In genomic region chr15:78830514-78831228, GRCh38 we compare ENCODE assay signal across 10 cellular contexts. TPM values are rescaled to one million over a fixed set of nuclear protein-coding genes. Genes with fewer than 3 reads are reported as not detected.
DNase-seq lines count a peak whose midpoint lies in the region; ATAC-seq and TF ChIP-seq lines count a peak whose summit lies in the region.
"Had no signal": no experiment of that assay in that cellular context is flagged by ENCODE, and none has a peak within 500 bp of the region (broad histone marks: within the 10 kb centered on the region; RNA-seq: fewer than 3 reads in every experiment).

No MANE protein-coding gene starts in this region.

- CTCF ChIA-PET in OCI-LY7 (lab: Charles Lee; ENCODE audit: unreplicated experiment) = interaction anchor here (0.8 kb wide), 1 partner anchor 17 kb away, joined by 3 read pairs; no protein-coding TSS in a partner anchor

- DNase-seq in OCI-LY7 (ENCODE audit: low spot score) (peak; percentile 25), coronary artery (ENCODE audit: low spot score) (no peak), neural crest cell (ENCODE audit: low read depth, low spot score) (no peak), COLO668 (lab: John Stamatoyannopoulos, UW; ENCODE audit: unreplicated experiment) (no peak), DMS153 (lab: John Stamatoyannopoulos, UW) (no peak)
- DNase-seq: activated effector memory CD4-positive, alpha-beta T cell treated with Interleukin-2 at 50 U/mL for 16 hours had no signal

- no peaks in the 10 kb centered on the region for H3F3A ChIP-seq in DOHH2 (ENCODE audit: control insufficient read depth, insufficient read depth)

- H3K4me3 ChIP-seq in DOHH2 (ENCODE audit: low read length) (peak overlapping the region; percentile 28; the same call in 1 of the 2 replicates), OCI-LY7 (ENCODE audit: low read depth, low read length, poor library complexity, severe bottlenecking) (peak overlapping the region; percentile 21), coronary artery (peak overlapping the region; percentile 11)
- H3K4me3 ChIP-seq: neural progenitor cell had no signal

- H3K79me2 ChIP-seq in DOHH2 (ENCODE audit: control insufficient read depth, low read length) (no peaks in the 10 kb centered on the region), OCI-LY7 (ENCODE audit: insufficient read depth, low read depth, low read length) (no peaks in the 10 kb centered on the region)

- H3K27ac ChIP-seq in DOHH2 (ENCODE audit: low read depth, low read length) (no peak overlapping the region), OCI-LY7 (ENCODE audit: low read depth, low read length, poor library complexity, severe bottlenecking) (no peak overlapping the region), coronary artery (no peak overlapping the region)
- H3K27ac ChIP-seq: HL-60, neural progenitor cell had no signal

- H3K9me3 Mint-ChIP-seq in neural crest cell = no peaks in the 10 kb centered on the region
- H3K9me3 Mint-ChIP-seq: neural progenitor cell had no signal

- H3K9me3 ChIP-seq in DOHH2 (ENCODE audit: control insufficient read depth, insufficient read depth, low read length) (no peaks in the 10 kb centered on the region), OCI-LY7 (ENCODE audit: low read length) (no peaks in the 10 kb centered on the region)

- H3K36me3 ChIP-seq in DOHH2 (ENCODE audit: control insufficient read depth, low read length) = no peaks in the 10 kb centered on the region
- no peaks in the 10 kb centered on the region for H3K36me3 ChIP-seq in OCI-LY7 (ENCODE audit: insufficient read depth, low read length)
- H3K36me3 ChIP-seq: neural progenitor cell had no signal

- peaks cover 3% of the 10 kb centered on the region for H3K27me3 ChIP-seq in DOHH2 (ENCODE audit: control insufficient read depth, low read length)
- H3K27me3 ChIP-seq: neural progenitor cell had no signal

- no peak for ATAC-seq in GM21619 (IDR thresholded peaks at IDR 0.05; ENCODE audit: unreplicated experiment)

- peak overlapping the region; percentile 71 for H3K27ac Mint-ChIP-seq in neural crest cell (ENCODE audit: unreplicated experiment)
- H3K27ac Mint-ChIP-seq: neural progenitor cell had no signal

- H3K36me3 Mint-ChIP-seq in neural crest cell (ENCODE audit: low read depth) = no peaks in the 10 kb centered on the region
- H3K36me3 Mint-ChIP-seq: neural progenitor cell had no signal

- H2AFZ ChIP-seq in OCI-LY7 (ENCODE audit: low read length) = peak overlapping the region; percentile 37
- H2AFZ ChIP-seq: neural progenitor cell had no signal

- no peaks in the 10 kb centered on the region for H4K20me1 ChIP-seq in DOHH2 (ENCODE audit: control insufficient read depth, insufficient read depth, low read depth, low read length)
- no peaks in the 10 kb centered on the region for H4K20me1 ChIP-seq in OCI-LY7 (ENCODE audit: insufficient read depth, low read length)

- intact Hi-C loops in OCI-LY7 (cut with micrococcal nuclease; ENCODE audit: unreplicated experiment) = no loop called here

- no peak for TF ChIP-seq CTCF in DOHH2 (IDR thresholded peaks at IDR 0.05; ENCODE audit: low read depth, low read length, poor library complexity, severe bottlenecking)
- no peak for TF ChIP-seq CTCF in OCI-LY7 (conservative IDR thresholded peaks at IDR 0.05; ENCODE audit: low read length)
- no peak for TF ChIP-seq CTCF in coronary artery (IDR thresholded peaks at IDR 0.05)
- TF ChIP-seq CTCF in neural crest cell (conservative IDR thresholded peaks at IDR 0.05) = no peak

- H3K4me1 Mint-ChIP-seq in neural crest cell = peaks cover 10% of the 10 kb centered on the region

- peak overlapping the region; percentile 42 for H3K4me2 ChIP-seq in DOHH2 (ENCODE audit: low read length)
- H3K4me2 ChIP-seq in OCI-LY7 (ENCODE audit: low read length) = peak overlapping the region; percentile 22; the same call in 1 of the 2 replicates
- H3K4me2 ChIP-seq: neural progenitor cell had no signal

- POLR2A ChIA-PET in OCI-LY7 (lab: Charles Lee) = no interaction called here

- H3K4me3 Mint-ChIP-seq in neural crest cell = no peak overlapping the region
- H3K4me3 Mint-ChIP-seq: neural progenitor cell had no signal

- H3K4me1 ChIP-seq in DOHH2 (ENCODE audit: control insufficient read depth, low read length) (peaks cover 8% of the 10 kb centered on the region), OCI-LY7 (ENCODE audit: insufficient read depth, low read length, poor library complexity, severe bottlenecking) (peaks cover 12% of the 10 kb centered on the region)

- H3K9me2 ChIP-seq in DOHH2 (replicated peaks; ENCODE audit: control insufficient read depth, low read length) = no peaks in the 10 kb centered on the region
- no peaks in the 10 kb centered on the region for H3K9me2 ChIP-seq in OCI-LY7 (ENCODE audit: insufficient read depth, low read length)

- BruUV-seq in OCI-LY7 (replicated peaks; lab: Mats Ljungman, UMichigan) = no TSS peak

- H3K27me3 Mint-ChIP-seq in neural crest cell (ENCODE audit: low read depth) = no peaks in the 10 kb centered on the region

RNA-seq across cellular contexts. Expression of gene ADAMTS7, which starts 19.4 kb away (rescaled TPM):
- total RNA-seq in OCI-LY7 (2014; rRNA removed; shearing (Covaris generic)) = 0.13 and 0.19 TPM in 2 replicates
- total RNA-seq in OCI-LY7 (2022) = 0.08 and 0.11 TPM in 2 replicates
- 62.9 and 68.2 TPM in 2 replicates for total RNA-seq in neural crest cell

RNA-seq across cellular contexts. Expression of gene MORF4L1, which starts 42.0 kb away (rescaled TPM):
- 152 and 276 TPM in 2 replicates for total RNA-seq in OCI-LY7 (2014; rRNA removed; shearing (Covaris generic))
- total RNA-seq in OCI-LY7 (2022) (284 and 286 TPM in 2 replicates), neural crest cell (472 and 478 TPM in 2 replicates)

Comparison
In these comparisons a context has a peak if more than half of its experiments do, and no peak if none do; other contexts are left out.
1. RNA of gene ADAMTS7, which starts 19.4 kb away (total RNA-seq): 62.9 to 68.2 TPM in neural crest cell; 0.08 to 0.19 TPM in OCI-LY7; every median in the first group is over 10 times any median in the second.
2. Peak in every context shown above with its lines, with median percentiles within 50 percentile points of each other: H3K4me3 ChIP-seq.